In the genomic region with DNA sequence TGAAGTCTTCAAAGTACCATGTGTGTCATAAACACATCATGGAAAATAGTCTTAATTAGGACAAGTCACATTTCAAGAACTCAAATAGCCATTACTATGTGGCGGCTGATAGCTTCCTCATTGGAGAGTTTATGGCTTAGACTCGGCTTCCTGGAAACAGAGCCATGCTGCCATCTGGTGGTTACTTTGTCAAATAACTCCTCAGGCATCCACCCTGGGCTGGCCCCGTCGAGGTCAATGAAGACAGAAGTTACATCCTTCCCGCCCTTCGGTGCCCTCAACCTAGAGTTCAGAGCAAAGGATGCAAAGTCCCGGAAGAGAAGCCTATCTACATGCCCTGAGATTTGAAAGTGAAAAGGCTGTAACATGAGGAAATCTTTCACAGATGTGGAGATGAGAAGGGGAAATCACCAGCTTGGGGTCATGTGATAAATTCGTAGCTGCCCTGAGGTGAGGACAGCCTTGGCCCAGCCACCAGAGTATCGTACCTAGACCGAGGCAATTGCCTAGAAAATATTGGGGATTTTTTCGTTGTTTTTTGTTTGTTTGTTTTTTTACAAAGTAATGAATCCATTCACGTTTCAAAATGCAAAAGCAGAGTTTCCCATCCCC, we compare ENCODE assay signal across 8 cellular contexts. TPM values are rescaled to one million over a fixed set of nuclear protein-coding genes. Genes with fewer than 3 reads are reported as not detected.
DNase-seq lines count a peak whose midpoint lies in the region; ATAC-seq, FAIRE-seq and TF ChIP-seq lines count a peak whose summit lies in the region.

No MANE protein-coding gene starts in this region.

- H2AFZ ChIP-seq in GM23338 (no peak overlapping the region), Loucy (ENCODE audit: low read length) (0 out of 2 replicates have a peak overlapping the region, but pooled peaks have one; percentile 32), fibroblast of lung (ENCODE audit: low read length) (peak overlapping the region; percentile 32), neural cell (ENCODE audit: low read depth, low read length) (no peak overlapping the region)

- peaks cover 19% of the 10 kb centered on the region for H3K4me1 Mint-ChIP-seq in GM23338
- peaks cover 3% of the 10 kb centered on the region for H3K4me1 Mint-ChIP-seq in activated T-cell treated with anti-CD3 and anti-CD28 coated beads, Interleukin-2, amount 50 U/mL, for 4 hours (ENCODE audit: low read depth)
- peaks cover 4% of the 10 kb centered on the region for H3K4me1 Mint-ChIP-seq in stimulated activated naive CD8-positive, alpha-beta T cell treated with anti-CD3 and anti-CD28 coated beads, Interleukin-15, Interleukin-2, amounts not matched to agents 100 ng/mL and 50 ng/mL, for 24 hours (ENCODE audit: low read depth)

- peak; percentile 81 for FAIRE-seq in RCC 7860 (lab: Jason Lieb, UNC)

- no peak overlapping the region for H3K4me2 ChIP-seq in GM23338
- H3K4me2 ChIP-seq in Loucy (ENCODE audit: low read depth, low read length, poor library complexity, severe bottlenecking) = no peak overlapping the region
- H3K4me2 ChIP-seq in fibroblast of lung (ENCODE audit: extremely low read depth, insufficient read depth, low read length) = no peak overlapping the region
- no peak overlapping the region for H3K4me2 ChIP-seq in neural cell (ENCODE audit: low read length)

- peaks cover 11% of the 10 kb centered on the region; the same call in 2 of the 3 replicates for H3K36me3 Mint-ChIP-seq in GM23338 (ENCODE audit: low read depth)
- no peaks in the 10 kb centered on the region for H3K36me3 Mint-ChIP-seq in activated T-cell treated with anti-CD3 and anti-CD28 coated beads, Interleukin-2, amount 50 U/mL, for 4 hours (ENCODE audit: insufficient read depth)
- H3K36me3 Mint-ChIP-seq in stimulated activated naive CD8-positive, alpha-beta T cell treated with anti-CD3 and anti-CD28 coated beads, Interleukin-15, Interleukin-2, amounts not matched to agents 100 ng/mL and 50 ng/mL, for 24 hours (ENCODE audit: low read depth) = no peaks in the 10 kb centered on the region

- DNase-seq in DMS79 (lab: John Stamatoyannopoulos, UW) (peak; percentile 3), GM23338 (ENCODE audit: low spot score) (peak; percentile 93), RCC 7860 (ENCODE audit: low spot score) (peak; percentile 63), fibroblast of lung (ENCODE audit: low read depth in 2 of 2) (peak; percentile 56 to 83)
- peak; percentile 62 for DNase-seq in activated T-cell treated with anti-CD3 and anti-CD28 coated beads, Interleukin-2, amount 50 U/mL, for 4 hours

- no peak overlapping the region for H3K4me3 Mint-ChIP-seq in GM23338
- H3K4me3 Mint-ChIP-seq in activated T-cell treated with anti-CD3 and anti-CD28 coated beads, Interleukin-2, amount 50 U/mL, for 4 hours = no peak overlapping the region
- H3K4me3 Mint-ChIP-seq in stimulated activated naive CD8-positive, alpha-beta T cell treated with anti-CD3 and anti-CD28 coated beads, Interleukin-15, Interleukin-2, amounts not matched to agents 100 ng/mL and 50 ng/mL, for 24 hours = peak overlapping the region; percentile 24

- no peak overlapping the region for H3K4me3 ChIP-seq in GM23338
- H3K4me3 ChIP-seq in Loucy (ENCODE audit: low read length, poor library complexity, severe bottlenecking) = no peak overlapping the region
- no peak overlapping the region for H3K4me3 ChIP-seq in fibroblast of lung (replicated peaks in 1 of 4; ENCODE audit: control extremely low read depth in 1 of 4, insufficient read depth in 1 of 4, low read depth in 3 of 4, low read length in 4 of 4)
- H3K4me3 ChIP-seq in neural cell (ENCODE audit: low read length) = no peak overlapping the region

- H3K27ac ChIP-seq in GM23338 (ENCODE audit: low read depth) (no peak overlapping the region), fibroblast of lung (ENCODE audit: insufficient read depth, low read length) (no peak overlapping the region), neural cell (ENCODE audit: low read length) (no peak overlapping the region)

- H4K20me1 ChIP-seq in GM23338 (replicated peaks; ENCODE audit: insufficient read depth) = no peaks in the 10 kb centered on the region
- no peaks in the 10 kb centered on the region for H4K20me1 ChIP-seq in Loucy (ENCODE audit: insufficient read depth, low read length, poor library complexity, severe bottlenecking)
- H4K20me1 ChIP-seq in fibroblast of lung (ENCODE audit: control insufficient read depth, extremely low read depth, insufficient read depth, low read length) = no peaks in the 10 kb centered on the region
- H4K20me1 ChIP-seq in neural cell (ENCODE audit: insufficient read depth) = no peaks in the 10 kb centered on the region

- peak; percentile 79 to 97 for TF ChIP-seq CTCF in GM23338 (conservative IDR thresholded peaks at IDR 0.05; ENCODE audit: low read depth in 2 of 2)
- TF ChIP-seq CTCF in Loucy (conservative IDR thresholded peaks at IDR 0.05; ENCODE audit: low read length) = peak; percentile 85
- peak; percentile 72 to 82 for TF ChIP-seq CTCF in fibroblast of lung (conservative IDR thresholded peaks at IDR 0.05 in 1 of 2, IDR thresholded peaks at IDR 0.05 in 1 of 2; ENCODE audit: low read depth in 1 of 2, low read length in 2 of 2)
- peak; percentile 93 for TF ChIP-seq CTCF in neural cell (IDR thresholded peaks at IDR 0.05; ENCODE audit: poor library complexity, severe bottlenecking)

- H3K27me3 ChIP-seq in GM23338 (ENCODE audit: insufficient read depth) = no peaks in the 10 kb centered on the region
- no peaks in the 10 kb centered on the region for H3K27me3 ChIP-seq in Loucy (ENCODE audit: insufficient read depth, low read length, poor library complexity, severe bottlenecking)
- H3K27me3 ChIP-seq in fibroblast of lung (ENCODE audit: control insufficient read depth, insufficient read depth, low read length) = no peaks in the 10 kb centered on the region
- H3K27me3 ChIP-seq in neural cell (ENCODE audit: insufficient read depth, low read depth, low read length) = no peaks in the 10 kb centered on the region

- no peaks in the 10 kb centered on the region for H3F3A ChIP-seq in GM23338 (replicated peaks; ENCODE audit: low read depth)
- no peaks in the 10 kb centered on the region for H3F3A ChIP-seq in Loucy (ENCODE audit: low read depth)
- no peaks in the 10 kb centered on the region for H3F3A ChIP-seq in neural cell (ENCODE audit: insufficient read depth, low read length, poor library complexity, severe bottlenecking)

- peak; percentile 96 for TF ChIP-seq RAD21 in neural cell (conservative IDR thresholded peaks at IDR 0.05)

- no peaks in the 10 kb centered on the region for H3K9me3 ChIP-seq in Loucy (ENCODE audit: insufficient read depth, low read depth, low read length)
- no peaks in the 10 kb centered on the region for H3K9me3 ChIP-seq in fibroblast of lung (ENCODE audit: control insufficient read depth, insufficient read depth, low read depth, low read length)
- H3K9me3 ChIP-seq in neural cell (ENCODE audit: low read length) = no peaks in the 10 kb centered on the region

- H3K27ac Mint-ChIP-seq in GM23338 = no peak overlapping the region
- H3K27ac Mint-ChIP-seq in stimulated activated naive CD8-positive, alpha-beta T cell treated with anti-CD3 and anti-CD28 coated beads, Interleukin-15, Interleukin-2, amounts not matched to agents 100 ng/mL and 50 ng/mL, for 24 hours = no peak overlapping the region

- ATAC-seq in GM23338 = peak; percentile 93
- peak; percentile 88 for ATAC-seq in activated T-cell treated with anti-CD3 and anti-CD28 coated beads, Interleukin-2, amount 50 U/mL, for 4 hours

- H3K4me1 ChIP-seq in GM23338 (ENCODE audit: insufficient read depth) = peaks cover 14% of the 10 kb centered on the region
- no peaks in the 10 kb centered on the region for H3K4me1 ChIP-seq in Loucy (ENCODE audit: insufficient read depth, low read length, poor library complexity, severe bottlenecking)
- peaks cover 3% of the 10 kb centered on the region for H3K4me1 ChIP-seq in fibroblast of lung (ENCODE audit: control insufficient read depth, extremely low read depth, insufficient read depth, low read length)

- H3K36me3 ChIP-seq in GM23338 (ENCODE audit: insufficient read depth) (no peaks in the 10 kb centered on the region; the same call in 1 of the 2 replicates), Loucy (ENCODE audit: insufficient read depth, low read length) (no peaks in the 10 kb centered on the region), fibroblast of lung (ENCODE audit: control insufficient read depth, insufficient read depth, low read length) (no peaks in the 10 kb centered on the region), neural cell (ENCODE audit: insufficient read depth, low read length) (no peaks in the 10 kb centered on the region)

- H3K9me3 Mint-ChIP-seq in GM23338 = peaks cover 25% of the 10 kb centered on the region
- H3K9me3 Mint-ChIP-seq in activated T-cell treated with anti-CD3 and anti-CD28 coated beads, Interleukin-2, amount 50 U/mL, for 4 hours = no peaks in the 10 kb centered on the region
- no peaks in the 10 kb centered on the region for H3K9me3 Mint-ChIP-seq in stimulated activated naive CD8-positive, alpha-beta T cell treated with anti-CD3 and anti-CD28 coated beads, Interleukin-15, Interleukin-2, amounts not matched to agents 100 ng/mL and 50 ng/mL, for 24 hours

- H3K79me2 ChIP-seq in GM23338 (replicated peaks; ENCODE audit: insufficient read depth) (no peaks in the 10 kb centered on the region), Loucy (ENCODE audit: insufficient read depth, low read length) (no peaks in the 10 kb centered on the region), fibroblast of lung (ENCODE audit: control insufficient read depth, insufficient read depth, low read length) (no peaks in the 10 kb centered on the region), neural cell (replicated peaks; ENCODE audit: insufficient read depth, low read length) (no peaks in the 10 kb centered on the region)

- H3K9me2 ChIP-seq in GM23338 (ENCODE audit: insufficient read depth) (peaks cover 3% of the 10 kb centered on the region; the same call in 1 of the 2 replicates), Loucy (replicated peaks; ENCODE audit: low read depth, low read length) (no peaks in the 10 kb centered on the region), neural cell (ENCODE audit: insufficient read depth, low read length) (no peaks in the 10 kb centered on the region)

- H3K27me3 Mint-ChIP-seq in GM23338 (ENCODE audit: insufficient read depth, low read depth, poor library complexity) = peaks cover under 1% of the 10 kb centered on the region
- H3K27me3 Mint-ChIP-seq in activated T-cell treated with anti-CD3 and anti-CD28 coated beads, Interleukin-2, amount 50 U/mL, for 4 hours (ENCODE audit: low read depth) = peaks cover 24% of the 10 kb centered on the region
- H3K27me3 Mint-ChIP-seq in stimulated activated naive CD8-positive, alpha-beta T cell treated with anti-CD3 and anti-CD28 coated beads, Interleukin-15, Interleukin-2, amounts not matched to agents 100 ng/mL and 50 ng/mL, for 24 hours = peaks cover 15% of the 10 kb centered on the region

- TF ChIP-seq EP300 in neural cell (conservative IDR thresholded peaks at IDR 0.05; ENCODE audit: poor library complexity, severe bottlenecking) = no peak

- H3K9ac ChIP-seq in Loucy (ENCODE audit: low read depth, low read length, poor library complexity, severe bottlenecking) (no peak overlapping the region), fibroblast of lung (ENCODE audit: insufficient read depth, low read length) (no peak overlapping the region), neural cell (ENCODE audit: low read length) (no peak overlapping the region)

RNA-seq across cellular contexts. Expression of a gene that starts 45.5 kb away (rescaled TPM):
- 7.4 and 7.9 TPM in 2 replicates for total RNA-seq in GM23338 (2014; rRNA removed; shearing (Covaris generic))
- 3.1 and 4.0 TPM in 2 replicates for polyA plus RNA-seq in GM23338 (2016; fragmentation: Nextera tagmentation; extraction: Ambion mirVana)
- 1 to 10 TPM; 3.6 to 4.7 (median 3.7) TPM for total RNA-seq in activated T-cell treated with anti-CD3 and anti-CD28 coated beads, Interleukin-2, amount 50 U/mL, for 4 hours
- total RNA-seq in fibroblast of lung = 3.5 and 3.6 TPM in 2 replicates
- 1.5 and 1.8 TPM in 2 replicates for polyA plus RNA-seq in fibroblast of lung
- 1.1 and 1.2 TPM in 2 replicates for polyA plus RNA-seq in fibroblast of lung (2012)
- 3.9 and 4.9 TPM in 2 replicates for polyA minus RNA-seq in fibroblast of lung (ENCODE audit: low replicate concordance)
- 5.8 and 8.3 TPM in 2 replicates for polyA plus RNA-seq in neural cell
- 7.3 and 8.5 TPM in 2 replicates for polyA minus RNA-seq in neural cell

Comparison
In these comparisons a context has a peak if more than half of its experiments do, and no peak if none do; other contexts are left out.
1. DNase-seq: peak in every context shown above with its lines; median percentile 93 in GM23338; 70 in fibroblast of lung; 63 in RCC 7860; 62 in activated T-cell treated with anti-CD3 and anti-CD28 coated beads, Interleukin-2, amount 50 U/mL, for 4 hours; 3 in DMS79.
2. H2AFZ ChIP-seq: peak in Loucy (single experiment) and fibroblast of lung (single experiment); none in GM23338 (single experiment) and neural cell (single experiment).
3. Peak in every context shown above with its lines, with median percentiles within 50 percentile points of each other: CTCF ChIP-seq.